9 cellular contexts compared by ENCODE assay signal in the genomic region with DNA sequence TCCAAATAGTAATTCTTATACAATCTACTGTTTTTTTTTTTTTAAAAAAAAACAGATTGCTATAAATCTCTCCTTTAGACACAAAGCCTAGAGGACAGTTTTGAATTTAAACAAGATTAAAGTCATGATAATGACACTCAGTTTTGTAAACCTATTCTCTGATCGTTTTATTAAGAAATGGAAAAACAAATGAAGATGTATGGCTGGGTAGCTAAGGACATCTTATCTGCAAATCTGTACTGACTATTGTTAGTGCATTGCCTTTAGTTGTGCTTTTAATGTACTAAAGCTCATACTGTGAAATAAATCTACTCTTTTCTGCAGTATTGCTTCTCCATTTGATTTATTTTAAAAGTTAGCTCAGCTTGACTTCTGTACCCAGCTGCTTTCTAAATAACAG.
"Had no signal": no experiment of that assay in that cellular context is flagged by ENCODE, and none has a peak within 500 bp of the region (broad histone marks: within the 10 kb centered on the region; RNA-seq: fewer than 3 reads in every experiment).

No MANE protein-coding gene starts in this region.

- H3K4me3 ChIP-seq: GM23248 had no signal

- H3K9ac ChIP-seq: GM23248, KMS-11 had no signal

- H3K27ac ChIP-seq: GM23248, HL-60, KMS-11 had no signal

- ATAC-seq: HepG2 had no signal

- FAIRE-seq: HepG2 had no signal

- DNase-seq: GM23248, GOT3, H9, HCEC 1CT, HFFc6, KBM-7 had no signal
